Comparison of ENCODE assay signal across 19 cellular contexts in genomic region chr6:56023829-56024228, GRCh38.
"Had no signal": no experiment of that assay in that cellular context is flagged by ENCODE, and none has a peak within 500 bp of the region (broad histone marks: within the 10 kb centered on the region; RNA-seq: fewer than 3 reads in every experiment).

No MANE protein-coding gene starts in this region.

- H3K27me3 ChIP-seq: colonic mucosa, hepatocyte, ovary, stomach had no signal

- H3K4me3 ChIP-seq: colonic mucosa, hepatocyte, ovary, stomach had no signal

- H3K9me3 Mint-ChIP-seq: endodermal cell had no signal

- H3K36me3 Mint-ChIP-seq: naive thymus-derived CD4-positive, alpha-beta T cell; type B pancreatic cell had no signal

- H3K27me3 Mint-ChIP-seq: naive thymus-derived CD4-positive, alpha-beta T cell; progenitor cell of endocrine pancreas; type B pancreatic cell had no signal

- H2AFZ ChIP-seq: hepatocyte had no signal

- H3K4me1 Mint-ChIP-seq: naive thymus-derived CD4-positive, alpha-beta T cell had no signal

- DNase-seq: colonic mucosa; endodermal cell; foreskin melanocyte; head of caudate nucleus; kidney glomerular epithelial cell; mesendoderm; naive thymus-derived CD4-positive, alpha-beta T cell; ovary; right cardiac atrium; small intestine; stimulated activated CD4-positive, alpha-beta T cell treated with anti-CD3 and anti-CD28 coated beads, Interleukin-12 subunit alpha, Interleukin-12 subunit beta, amount 100 ng/mL, for 4 hours; stimulated activated naive CD4-positive, alpha-beta T cell; stomach; substantia nigra had no signal

- H3K4me3 Mint-ChIP-seq: endodermal cell; naive thymus-derived CD4-positive, alpha-beta T cell; type B pancreatic cell had no signal

- H3K4me1 ChIP-seq: colonic mucosa, stomach had no signal

- H3K27ac ChIP-seq: colonic mucosa, hepatocyte, ovary, stomach had no signal

- H3K27ac Mint-ChIP-seq: endodermal cell; naive thymus-derived CD4-positive, alpha-beta T cell; progenitor cell of endocrine pancreas; type B pancreatic cell had no signal

- H3K79me2 ChIP-seq: hepatocyte had no signal

- H3K36me3 ChIP-seq: colonic mucosa, ovary, stomach had no signal

- FAIRE-seq: islet of Langerhans, small intestine, urothelium cell line had no signal

- H3K9me3 ChIP-seq: colonic mucosa, ovary, stomach had no signal
